In the genomic region with DNA sequence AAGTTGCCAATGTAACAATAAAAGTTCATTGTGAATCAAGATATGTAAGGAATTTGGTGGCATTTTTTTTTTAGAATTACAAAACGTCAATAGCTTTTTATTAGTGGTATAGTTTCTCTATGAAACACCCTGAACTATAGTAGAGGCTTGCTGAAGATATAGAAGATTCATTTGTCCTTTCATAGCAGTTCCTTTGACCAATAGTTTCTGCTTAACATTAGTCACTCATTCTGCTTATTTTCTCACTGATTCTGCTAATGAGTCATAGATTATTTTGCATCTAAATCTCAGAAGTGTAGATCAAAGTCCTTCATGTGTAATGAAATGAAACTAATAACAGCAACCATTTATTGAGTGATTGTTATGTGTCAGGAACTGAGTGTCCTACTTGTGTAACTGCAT, we compare ENCODE assay signal across 16 cellular contexts.
DNase-seq lines count a peak whose midpoint lies in the region; ATAC-seq and TF ChIP-seq lines count a peak whose summit lies in the region.
"Had no signal": no experiment of that assay in that cellular context is flagged by ENCODE, and none has a peak within 500 bp of the region (broad histone marks: within the 10 kb centered on the region; RNA-seq: fewer than 3 reads in every experiment).

No MANE protein-coding gene starts in this region.

- DNase-seq in activated CD8-positive, alpha-beta T cell treated with anti-CD3 and anti-CD28 coated beads for 36 hours, result no peak
- no peak for DNase-seq in activated CD8-positive, alpha-beta T cell treated with anti-CD3 and anti-CD28 coated beads, Interleukin-2, amount 10 ng/mL, durations not matched to agents 7 days and 5 days
- DNase-seq in RKO (ENCODE audit: low spot score), result peak; percentile 22
- no peak for DNase-seq in stimulated activated naive CD8-positive, alpha-beta T cell treated with anti-CD3 and anti-CD28 coated beads, Interleukin-15, Interleukin-2, amounts not matched to agents 100 U/mL and 50 U/mL, for 24 hours
- no peak for DNase-seq in T-helper 17 cell
- DNase-seq in DMS153 (lab: John Stamatoyannopoulos, UW), result no peak
- DNase-seq in dermis blood vessel endothelial cell, result no peak
- DNase-seq: activated CD4-positive, alpha-beta memory T cell treated with anti-CD3 and anti-CD28 coated beads for 36 hours; adrenal gland; effector memory CD8-positive, alpha-beta T cell; EL; GM23248; naive B cell; SIG-M5 had no signal

- H3K4me3 Mint-ChIP-seq in activated CD8-positive, alpha-beta T cell treated with anti-CD3 and anti-CD28 coated beads for 36 hours, result no peak overlapping the region
- no peak overlapping the region for H3K4me3 Mint-ChIP-seq in activated CD8-positive, alpha-beta T cell treated with anti-CD3 and anti-CD28 coated beads, Interleukin-2, amount 10 ng/mL, durations not matched to agents 7 days and 5 days
- H3K4me3 Mint-ChIP-seq in T-helper 17 cell, result no peak overlapping the region
- H3K4me3 Mint-ChIP-seq: activated CD4-positive, alpha-beta memory T cell treated with anti-CD3 and anti-CD28 coated beads for 36 hours; effector memory CD8-positive, alpha-beta T cell; IgD-negative memory B cell; naive B cell had no signal

- TF ChIP-seq CTCF in activated CD8-positive, alpha-beta T cell treated with anti-CD3 and anti-CD28 coated beads for 36 hours (IDR thresholded peaks at IDR 0.05), result no peak

- peaks cover 44% of the 10 kb centered on the region for H3K4me1 Mint-ChIP-seq in activated CD8-positive, alpha-beta T cell treated with anti-CD3 and anti-CD28 coated beads for 36 hours (ENCODE audit: low read depth)
- peaks cover 51% of the 10 kb centered on the region for H3K4me1 Mint-ChIP-seq in activated CD8-positive, alpha-beta T cell treated with anti-CD3 and anti-CD28 coated beads, Interleukin-2, amount 10 ng/mL, durations not matched to agents 7 days and 5 days (ENCODE audit: low read depth)
- peaks cover 10% of the 10 kb centered on the region for H3K4me1 Mint-ChIP-seq in T-helper 17 cell
- H3K4me1 Mint-ChIP-seq: naive B cell had no signal

- ATAC-seq in activated CD8-positive, alpha-beta T cell treated with anti-CD3 and anti-CD28 coated beads for 36 hours, result peak; percentile 41
- ATAC-seq in activated CD8-positive, alpha-beta T cell treated with anti-CD3 and anti-CD28 coated beads, Interleukin-2, amount 10 ng/mL, durations not matched to agents 7 days and 5 days, result no peak
- peak; percentile 55 for ATAC-seq in HG02870 (IDR thresholded peaks at IDR 0.05; ENCODE audit: unreplicated experiment)
- ATAC-seq in stimulated activated naive CD8-positive, alpha-beta T cell treated with anti-CD3 and anti-CD28 coated beads, Interleukin-15, Interleukin-2, amounts not matched to agents 100 U/mL and 50 U/mL, for 24 hours, result peak; percentile 69
- ATAC-seq in T-helper 17 cell, result no peak
- ATAC-seq: effector memory CD8-positive, alpha-beta T cell had no signal

- intact Hi-C loops in activated CD8-positive, alpha-beta T cell treated with anti-CD3 and anti-CD28 coated beads for 36 hours (cut with micrococcal nuclease), result no loop called here

- peak overlapping the region; percentile 59 for H3K27ac Mint-ChIP-seq in activated CD8-positive, alpha-beta T cell treated with anti-CD3 and anti-CD28 coated beads for 36 hours
- no peak overlapping the region for H3K27ac Mint-ChIP-seq in activated CD8-positive, alpha-beta T cell treated with anti-CD3 and anti-CD28 coated beads, Interleukin-2, amount 10 ng/mL, durations not matched to agents 7 days and 5 days
- H3K27ac Mint-ChIP-seq in T-helper 17 cell, result no peak overlapping the region
- H3K27ac Mint-ChIP-seq: activated CD4-positive, alpha-beta memory T cell treated with anti-CD3 and anti-CD28 coated beads for 36 hours; effector memory CD8-positive, alpha-beta T cell; IgD-negative memory B cell; naive B cell had no signal

- CTCF ChIA-PET in activated CD8-positive, alpha-beta T cell treated with anti-CD3 and anti-CD28 coated beads for 36 hours (lab: Charles Lee), result interaction anchor here (1.1 kb wide), 1 partner anchor 60 kb away, joined by 3 read pairs; no protein-coding TSS in a partner anchor
- CTCF ChIA-PET in activated CD8-positive, alpha-beta T cell treated with anti-CD3 and anti-CD28 coated beads, Interleukin-2, amount 10 ng/mL, durations not matched to agents 7 days and 5 days (lab: Charles Lee), result interaction anchor here (2.0 to 3.1 kb wide), 2 partner anchors 10 to 11 kb away, joined by 11 to 15 read pairs; no protein-coding TSS in a partner anchor

- H3K36me3 Mint-ChIP-seq in activated CD8-positive, alpha-beta T cell treated with anti-CD3 and anti-CD28 coated beads for 36 hours (ENCODE audit: low read depth), result no peaks in the 10 kb centered on the region
- H3K36me3 Mint-ChIP-seq in activated CD8-positive, alpha-beta T cell treated with anti-CD3 and anti-CD28 coated beads, Interleukin-2, amount 10 ng/mL, durations not matched to agents 7 days and 5 days (ENCODE audit: low read depth), result peaks cover 7% of the 10 kb centered on the region
- H3K36me3 Mint-ChIP-seq in T-helper 17 cell (ENCODE audit: low read depth), result no peaks in the 10 kb centered on the region
- H3K36me3 Mint-ChIP-seq: activated CD4-positive, alpha-beta memory T cell treated with anti-CD3 and anti-CD28 coated beads for 36 hours; IgD-negative memory B cell; naive B cell had no signal

- H3K9me3 Mint-ChIP-seq in activated CD8-positive, alpha-beta T cell treated with anti-CD3 and anti-CD28 coated beads for 36 hours, result no peaks in the 10 kb centered on the region
- peaks cover 6% of the 10 kb centered on the region for H3K9me3 Mint-ChIP-seq in activated CD8-positive, alpha-beta T cell treated with anti-CD3 and anti-CD28 coated beads, Interleukin-2, amount 10 ng/mL, durations not matched to agents 7 days and 5 days (ENCODE audit: insufficient read depth)
- H3K9me3 Mint-ChIP-seq: activated CD4-positive, alpha-beta memory T cell treated with anti-CD3 and anti-CD28 coated beads for 36 hours had no signal

- H3K27me3 Mint-ChIP-seq in activated CD8-positive, alpha-beta T cell treated with anti-CD3 and anti-CD28 coated beads for 36 hours, result no peaks in the 10 kb centered on the region
- H3K27me3 Mint-ChIP-seq in activated CD8-positive, alpha-beta T cell treated with anti-CD3 and anti-CD28 coated beads, Interleukin-2, amount 10 ng/mL, durations not matched to agents 7 days and 5 days (ENCODE audit: low read depth), result no peaks in the 10 kb centered on the region
- no peaks in the 10 kb centered on the region for H3K27me3 Mint-ChIP-seq in T-helper 17 cell
- H3K27me3 Mint-ChIP-seq: activated CD4-positive, alpha-beta memory T cell treated with anti-CD3 and anti-CD28 coated beads for 36 hours; effector memory CD8-positive, alpha-beta T cell; IgD-negative memory B cell; naive B cell had no signal

- no peaks in the 10 kb centered on the region for H3K9me3 ChIP-seq in T-helper 17 cell (ENCODE audit: control insufficient read depth, low read length, poor library complexity, severe bottlenecking)
- H3K9me3 ChIP-seq: adrenal gland had no signal

- POLR2A ChIA-PET in activated CD8-positive, alpha-beta T cell treated with anti-CD3 and anti-CD28 coated beads for 36 hours (lab: Charles Lee), result no interaction called here
- POLR2A ChIA-PET in activated CD8-positive, alpha-beta T cell treated with anti-CD3 and anti-CD28 coated beads, Interleukin-2, amount 10 ng/mL, durations not matched to agents 7 days and 5 days (lab: Charles Lee), result no interaction called here

Comparison
In these comparisons a context has a peak if more than half of its experiments do, and no peak if none do; other contexts are left out.
1. ATAC-seq: peak in activated CD8-positive, alpha-beta T cell treated with anti-CD3 and anti-CD28 coated beads for 36 hours (single experiment), HG02870 (single experiment) and stimulated activated naive CD8-positive, alpha-beta T cell treated with anti-CD3 and anti-CD28 coated beads, Interleukin-15, Interleukin-2, amounts not matched to agents 100 U/mL and 50 U/mL, for 24 hours (single experiment); none in activated CD8-positive, alpha-beta T cell treated with anti-CD3 and anti-CD28 coated beads, Interleukin-2, amount 10 ng/mL, durations not matched to agents 7 days and 5 days (single experiment) and T-helper 17 cell (single experiment).